33 cellular contexts compared by ENCODE assay signal in genomic region chr11:112215621-112216020, GRCh38. TPM values are rescaled to one million over a fixed set of nuclear protein-coding genes. Genes with fewer than 3 reads are reported as not detected.
"Had no signal": no experiment of that assay in that cellular context is flagged by ENCODE, and none has a peak within 500 bp of the region (broad histone marks: within the 10 kb centered on the region; RNA-seq: fewer than 3 reads in every experiment).

No MANE protein-coding gene starts in this region.

- H3K27ac ChIP-seq: ascending aorta, cardiac muscle cell, VCaP had no signal

- H3K27me3 ChIP-seq: ascending aorta, cardiac muscle cell had no signal

- FAIRE-seq: bronchial epithelial cell, TTC549 had no signal

- DNase-seq: activated B cell treated with CpG ODN at 0.5 μM for 24 hours; activated CD4-positive, alpha-beta memory T cell treated with anti-CD3 and anti-CD28 coated beads, Interleukin-2, amount 10 ng/mL, durations not matched to agents 7 days and 5 days; activated CD4-positive, alpha-beta T cell treated with anti-CD3 and anti-CD28 coated beads for 48 hours; activated CD4-positive, alpha-beta T cell treated with anti-CD3 and anti-CD28 coated beads, Interleukin-2, amount 10 ng/mL, durations not matched to agents 7 days and 5 days; activated CD4-positive, alpha-beta T cell treated with anti-CD3 and anti-CD28 coated beads, Interleukin-2, amount 50 U/mL, for 48 hours; activated CD4-positive, CD25-positive, alpha-beta regulatory T cell treated with anti-CD3 and anti-CD28 coated beads, Interleukin-2, amount 50 U/mL, for 72 hours; activated CD8-positive, alpha-beta memory T cell treated with anti-CD3 and anti-CD28 coated beads for 24 hours; activated CD8-positive, alpha-beta memory T cell treated with anti-CD3 and anti-CD28 coated beads, Interleukin-2, amount 10 ng/mL, durations not matched to agents 7 days and 5 days; activated CD8-positive, alpha-beta memory T cell treated with anti-CD3 and anti-CD28 coated beads, Interleukin-2, amount 50 U/mL, for 48 hours; activated CD8-positive, alpha-beta T cell treated with anti-CD3 and anti-CD28 coated beads, Interleukin-2, amount 10 ng/mL, durations not matched to agents 7 days and 5 days; activated effector memory CD4-positive, alpha-beta T cell treated with Interleukin-2 at 50 U/mL for 16 hours; activated gamma-delta T cell; activated naive CD4-positive, alpha-beta T cell treated with anti-CD3 and anti-CD28 coated beads, Interleukin-2, amount 10 ng/mL, durations not matched to agents 7 days and 5 days; activated naive CD4-positive, alpha-beta T cell treated with Interleukin-2 at 50 U/mL for 16 hours; activated naive CD8-positive, alpha-beta T cell treated with anti-CD3 and anti-CD28 coated beads, Interleukin-2, amount 10 ng/mL, durations not matched to agents 7 days and 5 days; activated naive CD8-positive, alpha-beta T cell treated with anti-CD3 and anti-CD28 coated beads, Interleukin-2, amount 50 U/mL, for 24 hours; activated T-cell treated with anti-CD3 and anti-CD28 coated beads, Interleukin-2, amount 50 U/mL, for 24 hours; activated T-cell treated with anti-CD3 and anti-CD28 coated beads, Interleukin-2, amount 50 U/mL, for 48 hours; amygdala; anterior cingulate cortex; caudate nucleus; cerebellar nuclear complex; T-cell; T-helper 17 cell had no signal

- ATAC-seq: activated CD8-positive, alpha-beta memory T cell treated with anti-CD3 and anti-CD28 coated beads, Interleukin-2, amount 10 ng/mL, durations not matched to agents 7 days and 5 days; activated CD8-positive, alpha-beta T cell treated with anti-CD3 and anti-CD28 coated beads, Interleukin-2, amount 10 ng/mL, durations not matched to agents 7 days and 5 days; activated naive CD8-positive, alpha-beta T cell treated with anti-CD3 and anti-CD28 coated beads, Interleukin-2, amount 50 U/mL, for 24 hours; T-cell; T-helper 17 cell had no signal

- H3K4me3 ChIP-seq: ascending aorta, cardiac muscle cell had no signal

- H3K9me3 ChIP-seq: ascending aorta had no signal

RNA-seq across cellular contexts. Expression of gene BCO2, which starts 40.3 kb away (rescaled TPM):
- total RNA-seq: ascending aorta had no signal

RNA-seq across cellular contexts. Expression of gene PLET1, which starts 45.0 kb away (rescaled TPM):
- total RNA-seq: activated B cell treated with CpG ODN at 0.5 μM for 24 hours; activated CD4-positive, alpha-beta memory T cell treated with anti-CD3 and anti-CD28 coated beads, Interleukin-2, amount 10 ng/mL, durations not matched to agents 7 days and 5 days; activated CD4-positive, alpha-beta T cell treated with anti-CD3 and anti-CD28 coated beads, Interleukin-2, amount 10 ng/mL, durations not matched to agents 7 days and 5 days; activated CD8-positive, alpha-beta memory T cell treated with anti-CD3 and anti-CD28 coated beads, Interleukin-2, amount 10 ng/mL, durations not matched to agents 7 days and 5 days; activated CD8-positive, alpha-beta T cell treated with anti-CD3 and anti-CD28 coated beads, Interleukin-2, amount 10 ng/mL, durations not matched to agents 7 days and 5 days; activated naive CD8-positive, alpha-beta T cell treated with anti-CD3 and anti-CD28 coated beads, Interleukin-2, amount 10 ng/mL, durations not matched to agents 7 days and 5 days; activated T-helper 2 cell treated with anti-CD3 and anti-CD28 coated beads, Interferon-gamma antibody, Interleukin-2, Interleukin-4, amounts not matched to agents 10 μg/mL and 5 μg/mL and 100 μg/mL, durations not matched to agents 14 hours and 24 hours and 36 hours; ascending aorta; bronchial epithelial cell; cardiac muscle cell; T-cell; T-helper 1 cell treated with Interleukin-12 subunit alpha and Interleukin-12 subunit beta and Interleukin-4 antibody, amounts not matched to agents 30 ng/mL and 1 ng/mL, for 36 hours; T-helper 17 cell; T-helper 2 cell treated with Interferon-gamma antibody and Interleukin-4, amounts not matched to agents 100 ng/mL and 5 ng/mL, for 36 hours had no signal
- polyA plus RNA-seq: adipose tissue, cardiac muscle cell had no signal

RNA-seq across cellular contexts. Expression of gene TEX12, which starts 48.4 kb away (rescaled TPM):
- total RNA-seq: activated B cell treated with CpG ODN at 0.5 μM for 24 hours; activated CD8-positive, alpha-beta memory T cell treated with anti-CD3 and anti-CD28 coated beads, Interleukin-2, amount 10 ng/mL, durations not matched to agents 7 days and 5 days; activated CD8-positive, alpha-beta T cell treated with anti-CD3 and anti-CD28 coated beads, Interleukin-2, amount 10 ng/mL, durations not matched to agents 7 days and 5 days; activated T-helper 2 cell treated with anti-CD3 and anti-CD28 coated beads, Interferon-gamma antibody, Interleukin-2, Interleukin-4, amounts not matched to agents 10 μg/mL and 5 μg/mL and 100 μg/mL, durations not matched to agents 14 hours and 24 hours and 36 hours; ascending aorta; cardiac muscle cell; T-helper 1 cell treated with Interleukin-12 subunit alpha and Interleukin-12 subunit beta and Interleukin-4 antibody, amounts not matched to agents 30 ng/mL and 1 ng/mL, for 36 hours; T-helper 2 cell treated with Interferon-gamma antibody and Interleukin-4, amounts not matched to agents 100 ng/mL and 5 ng/mL, for 36 hours had no signal
- polyA plus RNA-seq: adipose tissue had no signal

RNA-seq across cellular contexts. Expression of gene IL18, which starts 51.7 kb away (rescaled TPM):
- total RNA-seq: activated CD4-positive, alpha-beta memory T cell treated with anti-CD3 and anti-CD28 coated beads, Interleukin-2, amount 10 ng/mL, durations not matched to agents 7 days and 5 days had no signal
